In the genomic region with DNA sequence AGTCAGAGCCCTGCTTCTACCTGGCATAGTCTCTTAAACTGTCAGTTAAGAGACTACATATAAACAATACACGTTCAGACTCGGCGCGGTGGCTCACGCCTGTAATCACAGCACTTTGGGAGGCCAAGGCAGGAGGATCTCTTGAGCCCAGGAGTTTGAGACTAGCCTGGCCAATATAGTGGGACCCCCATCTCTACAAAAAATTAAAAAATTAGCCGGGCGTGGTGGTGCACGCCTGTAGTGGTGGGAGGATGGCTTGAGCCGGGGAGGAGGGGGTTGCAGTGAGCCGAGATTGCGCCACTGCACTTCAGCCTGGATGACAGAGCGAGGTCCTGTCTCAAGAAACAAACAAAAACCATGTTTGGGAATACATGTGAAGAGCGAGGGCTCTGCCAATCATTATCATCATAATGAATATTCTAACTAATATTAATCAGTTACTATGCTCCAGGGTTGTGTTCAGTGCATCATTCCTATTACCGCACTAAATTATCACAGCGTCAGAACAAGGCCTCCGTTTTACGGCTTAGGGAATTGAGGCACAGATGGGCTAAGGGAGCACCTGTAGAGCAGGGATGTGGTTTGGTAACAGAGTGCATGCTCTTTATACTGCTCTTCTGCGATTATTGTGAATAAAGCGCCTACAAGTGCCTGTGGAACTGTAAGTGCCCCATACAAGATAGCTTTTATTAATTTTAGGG, we compare ENCODE assay signal across 10 cellular contexts. TPM values are rescaled to one million over a fixed set of nuclear protein-coding genes. Genes with fewer than 3 reads are reported as not detected.
DNase-seq lines count a peak whose midpoint lies in the region; ATAC-seq, FAIRE-seq and TF ChIP-seq lines count a peak whose summit lies in the region.
"Had no signal": no experiment of that assay in that cellular context is flagged by ENCODE, and none has a peak within 500 bp of the region (broad histone marks: within the 10 kb centered on the region; RNA-seq: fewer than 3 reads in every experiment).

No MANE protein-coding gene starts in this region.

- no peak overlapping the region for H3K27ac ChIP-seq in keratinocyte (ENCODE audit: control insufficient read depth, insufficient read depth, low read length)
- H3K27ac ChIP-seq in testis, result no peak overlapping the region
- H3K27ac ChIP-seq in foreskin keratinocyte, result no peak overlapping the region

- H3K27me3 ChIP-seq in keratinocyte (ENCODE audit: control insufficient read depth, extremely low read depth, insufficient read depth, low read length), result no peaks in the 10 kb centered on the region
- no peaks in the 10 kb centered on the region for H3K27me3 ChIP-seq in testis
- no peaks in the 10 kb centered on the region for H3K27me3 ChIP-seq in foreskin keratinocyte
- H3K27me3 ChIP-seq: body of pancreas, pancreas had no signal

- H3K9ac ChIP-seq in keratinocyte (ENCODE audit: control insufficient read depth, extremely low read depth, insufficient read depth, low read length), result no peak overlapping the region

- 59 to 77% methylated on average over 19 of the region's 19 CpGs for WGBS in testis, 2 donors

- H3K36me3 ChIP-seq in keratinocyte (ENCODE audit: control insufficient read depth in 2 of 2, extremely low read depth in 1 of 2, insufficient read depth in 2 of 2, low read length in 2 of 2) (peaks cover 3 to 11% of the 10 kb centered on the region in 2 experiments), testis (ENCODE audit: low read depth, missing control alignments) (no peaks in the 10 kb centered on the region)
- H3K36me3 ChIP-seq: pancreas had no signal

- peak overlapping the region; percentile 77 for H3K4me2 ChIP-seq in keratinocyte (ENCODE audit: control insufficient read depth, extremely low read depth, insufficient read depth, low read depth, low read length)

- TF ChIP-seq CTCF in keratinocyte (optimal IDR thresholded peaks at IDR 0.05 in 1 of 3, IDR thresholded peaks at IDR 0.05 in 1 of 3, conservative IDR thresholded peaks at IDR 0.05 in 1 of 3; ENCODE audit: extremely low read depth in 1 of 3, insufficient read depth in 2 of 3, low read length in 3 of 3) (no peak), testis (IDR thresholded peaks at IDR 0.05) (no peak), foreskin keratinocyte (conservative IDR thresholded peaks at IDR 0.05) (no peak)

- DNase-seq in activated CD4-positive, CD25-positive, alpha-beta regulatory T cell treated with anti-CD3 and anti-CD28 coated beads, Interleukin-2, amount 50 U/mL, for 72 hours, result peak; percentile 25
- DNase-seq in activated T-cell treated with anti-CD3 and anti-CD28 coated beads, Interleukin-2, amount 50 U/mL, for 72 hours, result peak in 1 of 2 donors; percentile 1
- DNase-seq in keratinocyte (ENCODE audit: low read depth, low spot score) (no peak), testis (peak; percentile 14), NCI-H128 (lab: John Stamatoyannopoulos, UW; ENCODE audit: unreplicated experiment) (no peak), foreskin keratinocyte (no peak)

- intact Hi-C loops in testis (cut with DNase I; ENCODE audit: low total_unique reads), result loop anchor here (5.0 kb wide), 1 partner anchor 48 kb away; no protein-coding TSS in a partner anchor

- H3K4me1 Mint-ChIP-seq in activated T-cell treated with anti-CD3 and anti-CD28 coated beads, Interleukin-2, amount 50 U/mL, for 72 hours (ENCODE audit: low read depth), result peaks cover 47% of the 10 kb centered on the region

- H3K9me3 Mint-ChIP-seq in activated T-cell treated with anti-CD3 and anti-CD28 coated beads, Interleukin-2, amount 50 U/mL, for 72 hours, result peaks cover 0 to 3% of the 10 kb centered on the region in 2 donors

- peaks cover 40% of the 10 kb centered on the region for H3K79me2 ChIP-seq in keratinocyte (ENCODE audit: control insufficient read depth, insufficient read depth, low read length)

- H3K4me3 Mint-ChIP-seq in activated T-cell treated with anti-CD3 and anti-CD28 coated beads, Interleukin-2, amount 50 U/mL, for 72 hours, result peak overlapping the region; percentile 96 to 99

- H3K4me3 ChIP-seq in keratinocyte (ENCODE audit: control insufficient read depth in 2 of 3, extremely low read depth in 1 of 3, insufficient read depth in 2 of 3, low read depth in 1 of 3, low read length in 3 of 3) (peak overlapping the region in 1 of 3 experiments; percentile 58), testis (peak overlapping the region in 1 of 2 donors; percentile 83)

- H3K4me1 ChIP-seq in keratinocyte (ENCODE audit: control insufficient read depth, extremely low read depth, insufficient read depth, low read length), result peaks cover 49% of the 10 kb centered on the region
- peaks cover 51% of the 10 kb centered on the region for H3K4me1 ChIP-seq in testis
- peaks cover 7% of the 10 kb centered on the region for H3K4me1 ChIP-seq in foreskin keratinocyte

- H3K27ac Mint-ChIP-seq in activated T-cell treated with anti-CD3 and anti-CD28 coated beads, Interleukin-2, amount 50 U/mL, for 72 hours, result peak overlapping the region; percentile 61

- H3K9me3 ChIP-seq in keratinocyte (ENCODE audit: control insufficient read depth, low read depth, low read length) (no peaks in the 10 kb centered on the region), testis (no peaks in the 10 kb centered on the region)
- H3K9me3 ChIP-seq: body of pancreas, pancreas had no signal

- FAIRE-seq in keratinocyte (lab: Jason Lieb, UNC), result no peak

- H3K9me1 ChIP-seq in keratinocyte (ENCODE audit: control insufficient read depth, extremely low read depth, insufficient read depth, low read length), result peaks cover 11% of the 10 kb centered on the region

- ATAC-seq in activated CD4-positive, CD25-positive, alpha-beta regulatory T cell treated with anti-CD3 and anti-CD28 coated beads, Interleukin-2, amount 50 U/mL, for 24 hours, result no peak
- ATAC-seq in activated T-cell treated with anti-CD3 and anti-CD28 coated beads, Interleukin-2, amount 50 U/mL, for 72 hours (replicated peaks in 1 of 2), result no peak
- ATAC-seq in foreskin keratinocyte (no peak), GM21529 (IDR thresholded peaks at IDR 0.05; ENCODE audit: unreplicated experiment) (no peak)

- dilution Hi-C loops in keratinocyte (cut with MboI; ENCODE audit: extremely low pct_ligation_motif_present, low sequenced_read_pairs), result no loop called here

- no peak for TF ChIP-seq POLR2A in testis (IDR thresholded peaks at IDR 0.05)

- H3K36me3 Mint-ChIP-seq in activated T-cell treated with anti-CD3 and anti-CD28 coated beads, Interleukin-2, amount 50 U/mL, for 72 hours (ENCODE audit: insufficient read depth in 2 of 2), result peaks cover 6 to 8% of the 10 kb centered on the region in 2 donors

- H2AFZ ChIP-seq in keratinocyte (ENCODE audit: control insufficient read depth, low read length), result no peak overlapping the region

- peaks cover 4% of the 10 kb centered on the region for H4K20me1 ChIP-seq in keratinocyte (ENCODE audit: control insufficient read depth, extremely low read depth, insufficient read depth, low read length)

- H3K27me3 Mint-ChIP-seq in activated T-cell treated with anti-CD3 and anti-CD28 coated beads, Interleukin-2, amount 50 U/mL, for 72 hours (ENCODE audit: low read depth), result no peaks in the 10 kb centered on the region

RNA-seq across cellular contexts. Expression of gene UQCC5, which starts 0.8 kb away (rescaled TPM):
- total RNA-seq in activated T-cell treated with anti-CD3 and anti-CD28 coated beads, Interleukin-2, amount 50 U/mL, for 72 hours, result 1 to 10 TPM; 7.4 to 8.9 TPM
- polyA plus RNA-seq in keratinocyte (20.0 to 28.0 TPM (median 26.0 TPM) in 3 replicates), testis (ENCODE audit: insufficient read depth, low read depth, low replicate concordance) (37.0 TPM), foreskin keratinocyte (31.4 and 34.2 TPM in 2 replicates)
- polyA plus RNA-seq in keratinocyte (2011; ENCODE audit: low read depth), result 14.1 TPM
- 2.1 and 6.8 TPM in 2 replicates for polyA plus RNA-seq in keratinocyte (2011; cell fraction: cytosol; rRNA removed)
- polyA plus RNA-seq in keratinocyte (2011; cell fraction: nucleus; rRNA removed), result 8.5 and 14.4 TPM in 2 replicates
- polyA plus RNA-seq in keratinocyte (2012; ENCODE audit: low replicate concordance), result 43.4 and 78.1 TPM in 2 replicates
- polyA minus RNA-seq in keratinocyte, result 1.6 to 8.4 TPM (median 2.4 TPM) in 3 replicates
- polyA minus RNA-seq in keratinocyte (2011; cell fraction: cytosol; rRNA and poly(A)+ RNA removed), result 58.5 TPM
- 1.5 and 3.5 TPM in 2 replicates for polyA minus RNA-seq in keratinocyte (2011; cell fraction: nucleus; rRNA and poly(A)+ RNA removed)
- total RNA-seq in testis (10 to 100 TPM; 23.0 to 30.5 TPM), foreskin keratinocyte (13.0 and 19.3 TPM in 2 replicates)

RNA-seq across cellular contexts. Expression of gene NT5DC2, which starts 1.9 kb away (rescaled TPM):
- 10 to 100 TPM; 23.5 to 24.3 TPM for total RNA-seq in activated T-cell treated with anti-CD3 and anti-CD28 coated beads, Interleukin-2, amount 50 U/mL, for 72 hours
- polyA plus RNA-seq in keratinocyte, result 54.7 to 63.3 TPM (median 55.0 TPM) in 3 replicates
- polyA plus RNA-seq in keratinocyte (2011; ENCODE audit: low read depth), result 18.0 TPM
- polyA plus RNA-seq in keratinocyte (2011; cell fraction: cytosol; rRNA removed), result 36.7 and 49.5 TPM in 2 replicates
- polyA plus RNA-seq in keratinocyte (2011; cell fraction: nucleus; rRNA removed), result 32.6 and 42.1 TPM in 2 replicates
- polyA plus RNA-seq in keratinocyte (2012; ENCODE audit: low replicate concordance), result 26.3 and 80.4 TPM in 2 replicates
- 68.2 to 233 TPM (median 73.7 TPM) in 3 replicates for polyA minus RNA-seq in keratinocyte
- polyA minus RNA-seq in keratinocyte (2011; cell fraction: cytosol; rRNA and poly(A)+ RNA removed), result 75.6 TPM
- 13.7 and 21.6 TPM in 2 replicates for polyA minus RNA-seq in keratinocyte (2011; cell fraction: nucleus; rRNA and poly(A)+ RNA removed)
- 100 to 1,000 TPM; 137 to 147 TPM for total RNA-seq in testis
- 92.4 TPM for polyA plus RNA-seq in testis (ENCODE audit: insufficient read depth, low read depth, low replicate concordance)
- total RNA-seq in foreskin keratinocyte, result 121 and 127 TPM in 2 replicates
- 170 and 177 TPM in 2 replicates for polyA plus RNA-seq in foreskin keratinocyte

RNA-seq across cellular contexts. Expression of gene STAB1, which starts 40.4 kb away (rescaled TPM):
- total RNA-seq in activated T-cell treated with anti-CD3 and anti-CD28 coated beads, Interleukin-2, amount 50 U/mL, for 72 hours, result under 1 TPM; 0.12 to 0.19 TPM
- polyA plus RNA-seq in keratinocyte, result 0.02 TPM in 1 of 3 replicates, not detected in the others
- 0.36 TPM for polyA plus RNA-seq in keratinocyte (2011; ENCODE audit: low read depth)
- polyA plus RNA-seq in keratinocyte (2011; cell fraction: cytosol; rRNA removed), result not detected in 2 replicates
- 0.11 and 0.12 TPM in 2 replicates for polyA plus RNA-seq in keratinocyte (2011; cell fraction: nucleus; rRNA removed)
- not detected in 2 replicates for polyA plus RNA-seq in keratinocyte (2012; ENCODE audit: low replicate concordance)
- polyA minus RNA-seq in keratinocyte, result not detected in 3 replicates
- not detected for polyA minus RNA-seq in keratinocyte (2011; cell fraction: cytosol; rRNA and poly(A)+ RNA removed)
- polyA minus RNA-seq in keratinocyte (2011; cell fraction: nucleus; rRNA and poly(A)+ RNA removed), result 0.32 TPM in 1 of 2 replicates, not detected in the other
- 10 to 100 TPM; 58.6 to 71.9 TPM for total RNA-seq in testis
- polyA plus RNA-seq in testis (ENCODE audit: insufficient read depth, low read depth, low replicate concordance), result 41.7 TPM
- not detected in 2 replicates for total RNA-seq in foreskin keratinocyte
- polyA plus RNA-seq in foreskin keratinocyte, result 0.01 and 0.08 TPM in 2 replicates

Comparison
In these comparisons a context has a peak if more than half of its experiments do, and no peak if none do; other contexts are left out.
1. DNase-seq: peak in activated CD4-positive, CD25-positive, alpha-beta regulatory T cell treated with anti-CD3 and anti-CD28 coated beads, Interleukin-2, amount 50 U/mL, for 72 hours (single experiment) and testis (single experiment); none in keratinocyte (single experiment), NCI-H128 (single experiment) and foreskin keratinocyte (0 of 2).
2. RNA of gene STAB1, which starts 40.4 kb away (total RNA-seq): 58.6 to 71.9 TPM in testis; 0.12 to 0.19 TPM in activated T-cell treated with anti-CD3 and anti-CD28 coated beads, Interleukin-2, amount 50 U/mL, for 72 hours and not detected in foreskin keratinocyte; every median in the first group is over 10 times any median in the second.